26 cellular contexts compared by ENCODE assay signal in the genomic region with DNA sequence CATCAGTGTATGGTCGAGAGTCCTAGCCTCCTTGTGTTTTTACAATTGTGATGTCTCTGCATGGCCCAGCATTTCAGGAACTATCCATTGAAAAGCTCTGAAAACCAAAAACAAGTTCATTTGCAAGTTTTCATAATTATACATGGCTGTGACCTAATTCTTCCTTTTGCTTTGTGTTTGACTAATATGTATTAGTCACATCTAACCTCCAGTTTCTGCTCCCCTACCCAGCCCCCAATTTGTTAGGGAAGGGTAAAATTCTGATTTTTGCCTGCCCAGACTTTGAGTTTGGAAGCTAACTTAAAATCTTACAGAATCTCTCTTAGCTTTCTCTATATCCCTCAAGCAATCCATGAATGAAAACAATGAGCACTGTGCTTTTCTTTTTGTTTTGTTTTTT.
DNase-seq lines count a peak whose midpoint lies in the region; ATAC-seq and TF ChIP-seq lines count a peak whose summit lies in the region.
"Had no signal": no experiment of that assay in that cellular context is flagged by ENCODE, and none has a peak within 500 bp of the region (broad histone marks: within the 10 kb centered on the region; RNA-seq: fewer than 3 reads in every experiment).

No MANE protein-coding gene starts in this region.

- H3K9me3 ChIP-seq in testis: no peaks in the 10 kb centered on the region
- H3K9me3 ChIP-seq in right lobe of liver: no peaks in the 10 kb centered on the region
- H3K9me3 ChIP-seq: gastrocnemius medialis, tibial nerve had no signal

- no peaks in the 10 kb centered on the region for H3K4me1 ChIP-seq in testis
- no peaks in the 10 kb centered on the region for H3K4me1 ChIP-seq in right lobe of liver
- H3K4me1 ChIP-seq: gastrocnemius medialis, tibial nerve had no signal

- H3K36me3 ChIP-seq in testis (ENCODE audit: low read depth, missing control alignments) (no peaks in the 10 kb centered on the region), right lobe of liver (no peaks in the 10 kb centered on the region)
- H3K36me3 ChIP-seq: gastrocnemius medialis, tibial nerve had no signal

- peak overlapping the region; percentile 35; the same call in 1 of the 2 replicates for H3K27ac Mint-ChIP-seq in WTC11
- no peak overlapping the region for H3K27ac Mint-ChIP-seq in glutamatergic neuron (ENCODE audit: unreplicated experiment)
- H3K27ac Mint-ChIP-seq: activated CD8-positive, alpha-beta T cell treated with anti-CD3 and anti-CD28 coated beads for 36 hours; activated naive CD4-positive, alpha-beta T cell treated with anti-CD3 and anti-CD28 coated beads for 36 hours; activated T-cell treated with anti-CD3 and anti-CD28 coated beads, Interleukin-2, amount 50 U/mL, for 24 hours; HFFc6 had no signal

- H3K9me3 Mint-ChIP-seq in WTC11 (peaks cover 4% of the 10 kb centered on the region; the same call in 1 of the 2 replicates), glutamatergic neuron (ENCODE audit: unreplicated experiment) (no peaks in the 10 kb centered on the region)
- H3K9me3 Mint-ChIP-seq: activated naive CD4-positive, alpha-beta T cell treated with anti-CD3 and anti-CD28 coated beads for 36 hours; activated T-cell treated with anti-CD3 and anti-CD28 coated beads, Interleukin-2, amount 50 U/mL, for 24 hours had no signal

- no peak for TF ChIP-seq POLR2A in testis (IDR thresholded peaks at IDR 0.05)
- TF ChIP-seq POLR2A in right lobe of liver (IDR thresholded peaks at IDR 0.05): no peak

- H3K27ac ChIP-seq in testis: no peak overlapping the region
- H3K27ac ChIP-seq in right lobe of liver: no peak overlapping the region
- H3K27ac ChIP-seq: gastrocnemius medialis, PC-9, tibial nerve had no signal

- CTCF ChIA-PET in WTC11 (lab: Charles Lee): interaction anchor here (1.4 kb wide), 1 partner anchor 128 kb away, joined by 6 read pairs; the partner anchor contains the start of gene SEMA6A

- intact Hi-C loops in testis (cut with DNase I; ENCODE audit: low total_unique reads) (no loop called here), right lobe of liver (cut with DNase I) (no loop called here)

- H3K4me3 Mint-ChIP-seq in WTC11: no peak overlapping the region
- H3K4me3 Mint-ChIP-seq in glutamatergic neuron (ENCODE audit: unreplicated experiment): no peak overlapping the region
- H3K4me3 Mint-ChIP-seq: activated CD8-positive, alpha-beta T cell treated with anti-CD3 and anti-CD28 coated beads for 36 hours; activated naive CD4-positive, alpha-beta T cell treated with anti-CD3 and anti-CD28 coated beads for 36 hours; activated T-cell treated with anti-CD3 and anti-CD28 coated beads, Interleukin-2, amount 50 U/mL, for 24 hours; HFFc6 had no signal

- WGBS in testis, 2 donors: 81 to 94% methylated on average over 1 of the region's 1 CpG
- 70% methylated on average over 1 of the region's 1 CpG for WGBS in right lobe of liver (ENCODE audit: insufficient coverage, low coverage, low lambda C conversion rate, missing lambda C conversion rate)

- POLR2A ChIA-PET in WTC11 (lab: Charles Lee): interaction anchor here (0.8 kb wide), 1 partner anchor 126 kb away, joined by 5 read pairs; no protein-coding TSS in a partner anchor

- H3K27me3 ChIP-seq in testis (no peaks in the 10 kb centered on the region), right lobe of liver (no peaks in the 10 kb centered on the region)
- H3K27me3 ChIP-seq: gastrocnemius medialis, tibial nerve had no signal

- TF ChIP-seq CTCF in WTC11 (IDR thresholded peaks at IDR 0.05) (no peak), testis (IDR thresholded peaks at IDR 0.05) (no peak), right lobe of liver (IDR thresholded peaks at IDR 0.05) (no peak), glutamatergic neuron (IDR thresholded peaks at IDR 0.05; ENCODE audit: partially characterized antibody, unreplicated experiment) (no peak)

- ATAC-seq in GM18498 (IDR thresholded peaks at IDR 0.05; ENCODE audit: unreplicated experiment) (peak; percentile 48), GM19463 (IDR thresholded peaks at IDR 0.05; ENCODE audit: unreplicated experiment) (peak; percentile 43), HG02588 (IDR thresholded peaks at IDR 0.05; ENCODE audit: unreplicated experiment) (peak; percentile 43), WTC11 (no peak), right lobe of liver (no peak)
- ATAC-seq: activated CD8-positive, alpha-beta T cell treated with anti-CD3 and anti-CD28 coated beads for 36 hours; gastrocnemius medialis; stimulated activated naive CD8-positive, alpha-beta T cell treated with anti-CD3 and anti-CD28 coated beads, Interleukin-15, Interleukin-2, amounts not matched to agents 100 U/mL and 50 U/mL, for 24 hours had no signal

- no peaks in the 10 kb centered on the region for H3K27me3 Mint-ChIP-seq in WTC11 (ENCODE audit: low read depth)
- H3K27me3 Mint-ChIP-seq in glutamatergic neuron (ENCODE audit: unreplicated experiment): no peaks in the 10 kb centered on the region
- H3K27me3 Mint-ChIP-seq: activated CD8-positive, alpha-beta T cell treated with anti-CD3 and anti-CD28 coated beads for 36 hours; activated T-cell treated with anti-CD3 and anti-CD28 coated beads, Interleukin-2, amount 50 U/mL, for 24 hours had no signal

- H3K4me3 ChIP-seq in testis (no peak overlapping the region), right lobe of liver (no peak overlapping the region)
- H3K4me3 ChIP-seq: gastrocnemius medialis, PC-9, tibial nerve had no signal

- H3K4me1 Mint-ChIP-seq in WTC11 (peaks cover 49% of the 10 kb centered on the region), glutamatergic neuron (ENCODE audit: low read depth, unreplicated experiment) (no peaks in the 10 kb centered on the region)

- H3K36me3 Mint-ChIP-seq in WTC11: peaks cover 2% of the 10 kb centered on the region; the same call in 1 of the 2 replicates
- no peaks in the 10 kb centered on the region for H3K36me3 Mint-ChIP-seq in glutamatergic neuron (ENCODE audit: unreplicated experiment)

- DNase-seq in WTC11 (ENCODE audit: low spot score): no peak
- DNase-seq in testis: no peak
- DNase-seq in right lobe of liver: no peak
- DNase-seq in glutamatergic neuron: no peak
- no peak for DNase-seq in amygdala (lab: John Stamatoyannopoulos, UW)
- DNase-seq: activated CD8-positive, alpha-beta T cell treated with anti-CD3 and anti-CD28 coated beads for 36 hours; activated naive CD4-positive, alpha-beta T cell treated with anti-CD3 and anti-CD28 coated beads for 36 hours; activated T-cell treated with anti-CD3 and anti-CD28 coated beads, Interleukin-2, amount 50 U/mL, for 24 hours; anterior cingulate cortex; C1 segment of cervical spinal cord; erythroblast; gastrocnemius medialis; HFFc6; Karpas-422; NCI-H1092; NCI-H2029; NCI-H345; occipital lobe; PC-9; SIG-M5; stimulated activated CD4-positive, alpha-beta T cell treated with anti-CD3 and anti-CD28 coated beads, Interleukin-4, amount 100 ng/mL, for 1 hour; stimulated activated naive CD8-positive, alpha-beta T cell treated with anti-CD3 and anti-CD28 coated beads, Interleukin-15, Interleukin-2, amounts not matched to agents 100 U/mL and 50 U/mL, for 24 hours had no signal

TF ChIP-seq in WTC11, 78 proteins besides CTCF, POLR2A, EP300 and RAD21:
- TF ChIP-seq RORB (CRISPR knock-in tag; IDR thresholded peaks at IDR 0.05): no peak
- no peak for TF ChIP-seq CREM (CRISPR knock-in tag; IDR thresholded peaks at IDR 0.05)
- no peak for TF ChIP-seq SOX15 (CRISPR knock-in tag; IDR thresholded peaks at IDR 0.05)
- no peak for TF ChIP-seq JUN (CRISPR knock-in tag; IDR thresholded peaks at IDR 0.05)
- no peak for TF ChIP-seq ZNF263 (CRISPR knock-in tag; IDR thresholded peaks at IDR 0.05; ENCODE audit: low read depth)
- no peak for TF ChIP-seq ZNF232 (CRISPR knock-in tag; IDR thresholded peaks at IDR 0.05)
- TF ChIP-seq HMGA2 (CRISPR knock-in tag; IDR thresholded peaks at IDR 0.05): no peak

Comparison
In these comparisons a context has a peak if more than half of its experiments do, and no peak if none do; other contexts are left out.
1. ATAC-seq: peak in GM18498 (single experiment), GM19463 (single experiment) and HG02588 (single experiment); none in WTC11 (single experiment) and right lobe of liver (0 of 4).